27 cellular contexts compared by ENCODE assay signal in genomic region chr6:156031516-156031915, GRCh38.
"Had no signal": no experiment of that assay in that cellular context is flagged by ENCODE, and none has a peak within 500 bp of the region (broad histone marks: within the 10 kb centered on the region; RNA-seq: fewer than 3 reads in every experiment).

No MANE protein-coding gene starts in this region.

- H3K4me1 Mint-ChIP-seq: neural crest cell; stimulated activated effector memory CD8-positive, alpha-beta T cell treated with anti-CD3 and anti-CD28 coated beads, Interleukin-12 subunit alpha, Interleukin-12 subunit beta, amount 100 ng/mL, for 72 hours had no signal

- H3K27me3 ChIP-seq: neutrophil, pancreas, right lobe of liver, sigmoid colon, stomach, thyroid gland, tibial nerve, upper lobe of left lung, vagina had no signal

- H3K36me3 ChIP-seq: neutrophil, pancreas, right lobe of liver, sigmoid colon, stomach, thoracic aorta, thyroid gland, tibial nerve, upper lobe of left lung, vagina had no signal

- H3K27ac ChIP-seq: neutrophil, pancreas, psoas muscle, right lobe of liver, sigmoid colon, stomach, thoracic aorta, thyroid gland, tibial nerve, upper lobe of left lung, vagina had no signal

- DNase-seq: nephron progenitor cell; nucleus accumbens; pancreas; psoas muscle; right cardiac atrium; right lobe of liver; sigmoid colon; small intestine; stimulated activated CD4-positive, alpha-beta T cell treated with anti-CD3 and anti-CD28 coated beads, Interleukin-15, amount 100 ng/mL, for 24 hours; stimulated activated CD4-positive, alpha-beta T cell treated with anti-CD3 and anti-CD28 coated beads, Interleukin-2, amount 100 ng/mL, for 24 hours; stimulated activated CD4-positive, alpha-beta T cell treated with anti-CD3 and anti-CD28 coated beads, Interleukin-2, amount 100 ng/mL, for 48 hours; stimulated activated CD4-positive, alpha-beta T cell treated with anti-CD3 and anti-CD28 coated beads, Interleukin-4, amount 100 ng/mL, for 24 hours; stimulated activated naive B cell treated with anti-CD40 and anti-IgM and Interleukin-4, amounts not matched to agents 10 μg/mL and 1 μg/mL and 100 μg/mL, for 72 hours; stimulated activated naive CD4-positive, alpha-beta T cell treated with Interleukin-2 at 50 U/mL for 16 hours; stomach; thyroid gland; trophoblast cell; upper lobe of left lung had no signal

- H3K27me3 Mint-ChIP-seq: natural killer cell treated with Interleukin-12 subunit alpha and Interleukin-12 subunit beta and Interleukin-15 and Interleukin-18, amount 100 ng/mL, for 72 hours; progenitor cell of endocrine pancreas; stimulated activated naive B cell treated with anti-CD40 and anti-IgM and Interleukin-4, amounts not matched to agents 10 μg/mL and 1 μg/mL and 100 μg/mL, for 72 hours; stimulated activated naive CD8-positive, alpha-beta T cell treated with anti-CD3 and anti-CD28 coated beads, Interleukin-15, Interleukin-2, amounts not matched to agents 100 ng/mL and 50 ng/mL, for 24 hours had no signal

- H3K4me3 Mint-ChIP-seq: natural killer cell treated with Interleukin-12 subunit alpha and Interleukin-12 subunit beta and Interleukin-15 and Interleukin-18, amount 100 ng/mL, for 72 hours; nephron progenitor cell; neural crest cell; stimulated activated effector memory CD8-positive, alpha-beta T cell treated with anti-CD3 and anti-CD28 coated beads, Interleukin-12 subunit alpha, Interleukin-12 subunit beta, amount 100 ng/mL, for 72 hours; stimulated activated naive B cell treated with anti-CD40 and anti-IgM and Interleukin-4, amounts not matched to agents 10 μg/mL and 1 μg/mL and 100 μg/mL, for 72 hours; stimulated activated naive CD8-positive, alpha-beta T cell treated with anti-CD3 and anti-CD28 coated beads, Interleukin-15, Interleukin-2, amounts not matched to agents 100 ng/mL and 50 ng/mL, for 24 hours had no signal

- H3K27ac Mint-ChIP-seq: natural killer cell treated with Interleukin-12 subunit alpha and Interleukin-12 subunit beta and Interleukin-15 and Interleukin-18, amount 100 ng/mL, for 72 hours; nephron progenitor cell; progenitor cell of endocrine pancreas; stimulated activated effector memory CD8-positive, alpha-beta T cell treated with anti-CD3 and anti-CD28 coated beads, Interleukin-12 subunit alpha, Interleukin-12 subunit beta, amount 100 ng/mL, for 72 hours; stimulated activated naive B cell treated with anti-CD40 and anti-IgM and Interleukin-4, amounts not matched to agents 10 μg/mL and 1 μg/mL and 100 μg/mL, for 72 hours; stimulated activated naive CD8-positive, alpha-beta T cell treated with anti-CD3 and anti-CD28 coated beads, Interleukin-15, Interleukin-2, amounts not matched to agents 100 ng/mL and 50 ng/mL, for 24 hours had no signal

- H3K4me3 ChIP-seq: pancreas, psoas muscle, right lobe of liver, sigmoid colon, stomach, thoracic aorta, thyroid gland, tibial nerve, upper lobe of left lung, vagina had no signal

- ATAC-seq: natural killer cell treated with Interleukin-12 subunit alpha and Interleukin-12 subunit beta and Interleukin-15 and Interleukin-18, amount 100 ng/mL, for 72 hours; pancreas; psoas muscle; right cardiac atrium; right lobe of liver; stimulated activated effector memory CD8-positive, alpha-beta T cell treated with anti-CD3 and anti-CD28 coated beads, Interleukin-12 subunit alpha, Interleukin-12 subunit beta, amount 100 ng/mL, for 72 hours; stimulated activated naive B cell treated with anti-CD40 and anti-IgM and Interleukin-4, amounts not matched to agents 10 μg/mL and 1 μg/mL and 100 μg/mL, for 72 hours had no signal

- H3K9me3 ChIP-seq: neutrophil, pancreas, right lobe of liver, thyroid gland, vagina had no signal

- H3K4me1 ChIP-seq: pancreas, psoas muscle, right lobe of liver, upper lobe of left lung had no signal
